ENCODE assay signal across 31 cellular contexts in genomic region chr9:15274425-15274824, GRCh38.
"Had no signal": no experiment of that assay in that cellular context is flagged by ENCODE, and none has a peak within 500 bp of the region (broad histone marks: within the 10 kb centered on the region; RNA-seq: fewer than 3 reads in every experiment).

No MANE protein-coding gene starts in this region.

- H3K36me3 Mint-ChIP-seq: activated naive CD4-positive, alpha-beta T cell treated with anti-CD3 and anti-CD28 coated beads, Interleukin-2, amount 10 ng/mL, durations not matched to agents 7 days and 5 days had no signal

- H3K27ac ChIP-seq: adrenal gland, epithelial cell of prostate, esophagus squamous epithelium, gastroesophageal sphincter, heart right ventricle had no signal

- H3K27ac Mint-ChIP-seq: activated CD4-positive, alpha-beta memory T cell treated with anti-CD3 and anti-CD28 coated beads, Interleukin-2, amount 10 ng/mL, durations not matched to agents 7 days and 5 days; activated CD4-positive, alpha-beta T cell treated with anti-CD3 and anti-CD28 coated beads, Interleukin-2, amount 10 ng/mL, durations not matched to agents 7 days and 5 days; activated naive CD4-positive, alpha-beta T cell treated with anti-CD3 and anti-CD28 coated beads, Interleukin-2, amount 10 ng/mL, durations not matched to agents 7 days and 5 days; activated naive CD4-positive, alpha-beta T cell treated with anti-CD3 and anti-CD28 coated beads, Interleukin-2, amount 50 U/mL, for 72 hours; activated T-cell treated with anti-CD3 and anti-CD28 coated beads, Interleukin-2, amount 50 U/mL, for 24 hours; activated T-cell treated with anti-CD3 and anti-CD28 coated beads, Interleukin-2, amount 50 U/mL, for 72 hours; T-helper 17 cell; T-helper 2 cell treated with Interferon-gamma antibody and Interleukin-4, amounts not matched to agents 5 μg/mL and 100 μg/mL, for 36 hours had no signal

- H3K27me3 Mint-ChIP-seq: activated CD4-positive, alpha-beta memory T cell treated with anti-CD3 and anti-CD28 coated beads, Interleukin-2, amount 10 ng/mL, durations not matched to agents 7 days and 5 days; activated CD4-positive, alpha-beta T cell treated with anti-CD3 and anti-CD28 coated beads, Interleukin-2, amount 10 ng/mL, durations not matched to agents 7 days and 5 days; activated naive CD4-positive, alpha-beta T cell treated with anti-CD3 and anti-CD28 coated beads, Interleukin-2, amount 10 ng/mL, durations not matched to agents 7 days and 5 days; activated T-cell treated with anti-CD3 and anti-CD28 coated beads, Interleukin-2, amount 50 U/mL, for 24 hours; effector memory CD8-positive, alpha-beta T cell; T-helper 17 cell had no signal

- ATAC-seq: activated naive CD4-positive, alpha-beta T cell treated with anti-CD3 and anti-CD28 coated beads, Interleukin-2, amount 50 U/mL, for 72 hours; activated T-cell treated with anti-CD3 and anti-CD28 coated beads, Interleukin-2, amount 50 U/mL, for 72 hours; body of pancreas; effector memory CD8-positive, alpha-beta T cell; gastroesophageal sphincter; heart right ventricle; T-helper 17 cell had no signal

- H3K9me3 Mint-ChIP-seq: activated CD4-positive, alpha-beta memory T cell treated with anti-CD3 and anti-CD28 coated beads, Interleukin-2, amount 10 ng/mL, durations not matched to agents 7 days and 5 days; activated CD4-positive, alpha-beta T cell treated with anti-CD3 and anti-CD28 coated beads, Interleukin-2, amount 10 ng/mL, durations not matched to agents 7 days and 5 days; activated naive CD4-positive, alpha-beta T cell treated with anti-CD3 and anti-CD28 coated beads, Interleukin-2, amount 10 ng/mL, durations not matched to agents 7 days and 5 days; activated naive CD4-positive, alpha-beta T cell treated with anti-CD3 and anti-CD28 coated beads, Interleukin-2, amount 50 U/mL, for 72 hours; activated T-cell treated with anti-CD3 and anti-CD28 coated beads, Interleukin-2, amount 50 U/mL, for 24 hours; activated T-cell treated with anti-CD3 and anti-CD28 coated beads, Interleukin-2, amount 50 U/mL, for 72 hours; effector memory CD8-positive, alpha-beta T cell; T-helper 2 cell treated with Interferon-gamma antibody and Interleukin-4, amounts not matched to agents 5 μg/mL and 100 μg/mL, for 36 hours had no signal

- H3K36me3 ChIP-seq: adrenal gland, gastroesophageal sphincter, heart right ventricle had no signal

- H3K4me1 ChIP-seq: heart right ventricle had no signal

- DNase-seq: activated CD4-positive, alpha-beta memory T cell treated with anti-CD3 and anti-CD28 coated beads, Interleukin-2, amount 10 ng/mL, durations not matched to agents 7 days and 5 days; activated CD4-positive, alpha-beta T cell treated with anti-CD3 and anti-CD28 coated beads for 1 hour; activated CD4-positive, alpha-beta T cell treated with anti-CD3 and anti-CD28 coated beads for 4 hours; activated CD4-positive, alpha-beta T cell treated with anti-CD3 and anti-CD28 coated beads, Interleukin-2, amount 10 ng/mL, durations not matched to agents 7 days and 5 days; activated CD4-positive, alpha-beta T cell treated with anti-CD3 and anti-CD28 coated beads, Interleukin-2, amount 50 U/mL, for 4 hours; activated CD8-positive, alpha-beta memory T cell treated with anti-CD3 and anti-CD28 coated beads, Interleukin-2, amount 50 U/mL, for 48 hours; activated gamma-delta T cell; activated naive CD4-positive, alpha-beta T cell; activated naive CD4-positive, alpha-beta T cell treated with anti-CD3 and anti-CD28 coated beads, Interleukin-2, amount 10 ng/mL, durations not matched to agents 7 days and 5 days; activated T-cell treated with anti-CD3 and anti-CD28 coated beads for 4 hours; activated T-cell treated with anti-CD3 and anti-CD28 coated beads, Interleukin-2, amount 50 U/mL, for 24 hours; activated T-cell treated with anti-CD3 and anti-CD28 coated beads, Interleukin-2, amount 50 U/mL, for 72 hours; adrenal gland; amygdala; aorta; body of pancreas; caudate nucleus; cortex of kidney; dermis blood vessel endothelial cell; effector CD4-positive, alpha-beta T cell; effector memory CD8-positive, alpha-beta T cell; esophagus squamous epithelium; foreskin melanocyte; heart right ventricle; T-helper 1 cell; T-helper 17 cell; T1000 had no signal

- H3K4me3 ChIP-seq: adrenal gland, body of pancreas, esophagus squamous epithelium, gastroesophageal sphincter, heart right ventricle had no signal

- H3K4me3 Mint-ChIP-seq: activated CD4-positive, alpha-beta memory T cell treated with anti-CD3 and anti-CD28 coated beads, Interleukin-2, amount 10 ng/mL, durations not matched to agents 7 days and 5 days; activated CD4-positive, alpha-beta T cell treated with anti-CD3 and anti-CD28 coated beads, Interleukin-2, amount 10 ng/mL, durations not matched to agents 7 days and 5 days; activated naive CD4-positive, alpha-beta T cell treated with anti-CD3 and anti-CD28 coated beads, Interleukin-2, amount 10 ng/mL, durations not matched to agents 7 days and 5 days; activated T-cell treated with anti-CD3 and anti-CD28 coated beads, Interleukin-2, amount 50 U/mL, for 24 hours; activated T-cell treated with anti-CD3 and anti-CD28 coated beads, Interleukin-2, amount 50 U/mL, for 72 hours; effector memory CD8-positive, alpha-beta T cell; T-helper 17 cell; T-helper 2 cell treated with Interferon-gamma antibody and Interleukin-4, amounts not matched to agents 5 μg/mL and 100 μg/mL, for 36 hours had no signal

- H3K4me1 Mint-ChIP-seq: activated CD4-positive, alpha-beta memory T cell treated with anti-CD3 and anti-CD28 coated beads, Interleukin-2, amount 10 ng/mL, durations not matched to agents 7 days and 5 days; activated naive CD4-positive, alpha-beta T cell treated with anti-CD3 and anti-CD28 coated beads, Interleukin-2, amount 10 ng/mL, durations not matched to agents 7 days and 5 days had no signal

- H3K9me3 ChIP-seq: adrenal gland, body of pancreas, esophagus squamous epithelium, gastroesophageal sphincter, heart right ventricle had no signal

- H3K27me3 ChIP-seq: adrenal gland, body of pancreas, esophagus squamous epithelium, gastroesophageal sphincter, heart right ventricle had no signal
